19 cellular contexts compared by ENCODE assay signal in genomic region chr2:214325404-214325803, GRCh38.
DNase-seq lines count a peak whose midpoint lies in the region; ATAC-seq and TF ChIP-seq lines count a peak whose summit lies in the region.
"Had no signal": no experiment of that assay in that cellular context is flagged by ENCODE, and none has a peak within 500 bp of the region (broad histone marks: within the 10 kb centered on the region; RNA-seq: fewer than 3 reads in every experiment).

No MANE protein-coding gene starts in this region.

- no peak overlapping the region for H2AFZ ChIP-seq in SK-N-SH (ENCODE audit: low read depth)

- POLR2A ChIA-PET in SK-N-SH (lab: Yijun Ruan, JAX), result no interaction called here
- POLR2A ChIA-PET in CD8-positive, alpha-beta memory T cell (lab: Charles Lee), result no interaction called here

- no peak overlapping the region for H3K4me3 Mint-ChIP-seq in CD8-positive, alpha-beta memory T cell
- H3K4me3 Mint-ChIP-seq: CD14-positive monocyte; CD4-positive, alpha-beta memory T cell; CD4-positive, CD25-positive, alpha-beta regulatory T cell had no signal

- no peak overlapping the region for H3K9ac ChIP-seq in SK-N-SH
- H3K9ac ChIP-seq: BLaER1 had no signal

- no peaks in the 10 kb centered on the region for H3K9me3 ChIP-seq in SK-N-SH
- H3K9me3 ChIP-seq in CD8-positive, alpha-beta memory T cell (ENCODE audit: low read length), result no peaks in the 10 kb centered on the region
- H3K9me3 ChIP-seq: A549, BE2C, BLaER1, Caco-2 had no signal

- H3K9me2 ChIP-seq in SK-N-SH, result no peaks in the 10 kb centered on the region

- H3K4me3 ChIP-seq in SK-N-SH (ENCODE audit: low read depth in 2 of 2, low read length in 1 of 2), result no peak overlapping the region
- no peak overlapping the region for H3K4me3 ChIP-seq in CD8-positive, alpha-beta memory T cell (ENCODE audit: low read length)
- H3K4me3 ChIP-seq: A549, BLaER1, GM12878 had no signal

- TF ChIP-seq CTCF in SK-N-SH (IDR thresholded peaks at IDR 0.05), result no peak
- no peak for TF ChIP-seq CTCF in GM10266 (IDR thresholded peaks at IDR 0.05; ENCODE audit: control insufficient read depth, insufficient read depth, low read depth, missing control alignments)

- H3K36me3 Mint-ChIP-seq in CD8-positive, alpha-beta memory T cell, result no peaks in the 10 kb centered on the region
- H3K36me3 Mint-ChIP-seq: CD14-positive monocyte; CD4-positive, alpha-beta memory T cell; CD4-positive, CD25-positive, alpha-beta regulatory T cell had no signal

- TF ChIP-seq EP300 in SK-N-SH (IDR thresholded peaks at IDR 0.05; ENCODE audit: borderline replicate concordance in 1 of 2, low read depth in 1 of 2, low read length in 1 of 2), result peak in 1 of 2 experiments; percentile 41; a peak in 1 of 4 replicates

- H3K4me1 ChIP-seq in SK-N-SH (ENCODE audit: control insufficient read depth in 1 of 2, insufficient read depth in 2 of 2, low read depth in 1 of 2, low read length in 1 of 2), result no peaks in the 10 kb centered on the region; a peak in 1 of 4 replicates
- H3K4me1 ChIP-seq in CD8-positive, alpha-beta memory T cell (ENCODE audit: insufficient read depth, low read length), result no peaks in the 10 kb centered on the region
- H3K4me1 ChIP-seq: A549, BE2C, BLaER1, Caco-2 had no signal

- no peaks in the 10 kb centered on the region for H4K20me1 ChIP-seq in SK-N-SH (ENCODE audit: insufficient read depth)
- H4K20me1 ChIP-seq: BLaER1 had no signal

- H3F3A ChIP-seq in SK-N-SH (replicated peaks; ENCODE audit: insufficient read depth), result no peaks in the 10 kb centered on the region

- DNase-seq in SK-N-SH, result no peak
- no peak for DNase-seq in substantia nigra (lab: John Stamatoyannopoulos, UW)
- no peak for DNase-seq in GM10266 (ENCODE audit: extremely low spot score)
- DNase-seq in CD8-positive, alpha-beta memory T cell, result no peak
- DNase-seq: BE2C; C1 segment of cervical spinal cord; Caco-2; Calu3; CD4-positive, alpha-beta memory T cell; CD4-positive, CD25-positive, alpha-beta regulatory T cell; DMS79 treated with DMSO at 0.1 percent for 48 hours; GF-D8 had no signal

- H3K27ac Mint-ChIP-seq in CD8-positive, alpha-beta memory T cell, result no peak overlapping the region
- H3K27ac Mint-ChIP-seq: CD14-positive monocyte; CD4-positive, alpha-beta memory T cell; CD4-positive, CD25-positive, alpha-beta regulatory T cell had no signal

- no peaks in the 10 kb centered on the region for H3K36me3 ChIP-seq in SK-N-SH (replicated peaks in 1 of 2; ENCODE audit: control insufficient read depth in 1 of 2, insufficient read depth in 2 of 2, low read length in 1 of 2)
- no peaks in the 10 kb centered on the region for H3K36me3 ChIP-seq in CD8-positive, alpha-beta memory T cell (ENCODE audit: insufficient read depth, low read length)
- H3K36me3 ChIP-seq: BE2C, BLaER1 had no signal

- no peak overlapping the region for H3K27ac ChIP-seq in SK-N-SH (ENCODE audit: low read depth in 2 of 2, low read length in 1 of 2)
- H3K27ac ChIP-seq in angular gyrus (ENCODE audit: low read depth, low read length), result peak overlapping the region; percentile 55
- H3K27ac ChIP-seq in substantia nigra (ENCODE audit: low read depth, low read length, poor library complexity, severe bottlenecking), result peak overlapping the region; percentile 77
- H3K27ac ChIP-seq in CD8-positive, alpha-beta memory T cell (ENCODE audit: low read depth, low read length), result no peak overlapping the region
- H3K27ac ChIP-seq: 22Rv1, A549, BLaER1 had no signal

- no peaks in the 10 kb centered on the region for H3K27me3 Mint-ChIP-seq in CD8-positive, alpha-beta memory T cell
- H3K27me3 Mint-ChIP-seq: CD4-positive, alpha-beta memory T cell; CD4-positive, CD25-positive, alpha-beta regulatory T cell had no signal

- WGBS in SK-N-SH (ENCODE audit: low lambda C conversion rate), result 42% methylated on average over 1 of the region's 1 CpG

- H3K27me3 ChIP-seq in SK-N-SH (ENCODE audit: insufficient read depth), result no peaks in the 10 kb centered on the region
- no peaks in the 10 kb centered on the region for H3K27me3 ChIP-seq in CD8-positive, alpha-beta memory T cell (ENCODE audit: insufficient read depth, low read length, poor library complexity, severe bottlenecking)
- H3K27me3 ChIP-seq: BE2C, BLaER1 had no signal

- no peak overlapping the region for H3K4me2 ChIP-seq in SK-N-SH
- H3K4me2 ChIP-seq: A549, BLaER1 had no signal

- no peaks in the 10 kb centered on the region for H3K79me2 ChIP-seq in SK-N-SH (ENCODE audit: insufficient read depth)

- no peaks in the 10 kb centered on the region for H3K4me1 Mint-ChIP-seq in CD8-positive, alpha-beta memory T cell
- H3K4me1 Mint-ChIP-seq: CD14-positive monocyte; CD4-positive, alpha-beta memory T cell; CD4-positive, CD25-positive, alpha-beta regulatory T cell had no signal

- ATAC-seq in HG02571 (IDR thresholded peaks at IDR 0.05; ENCODE audit: unreplicated experiment), result no peak
- ATAC-seq: A549, GM12878 had no signal

- H3K9me3 Mint-ChIP-seq in CD8-positive, alpha-beta memory T cell, result peaks cover 0 to 7% (median 0%) of the 10 kb centered on the region in 5 donors

- CTCF ChIA-PET in SK-N-SH (lab: Yijun Ruan, JAX), result interaction anchor here (0.7 to 0.9 kb wide), 2 partner anchors 15 to 16 kb away, joined by 3 read pairs; no protein-coding TSS in a partner anchor
- CTCF ChIA-PET in CD8-positive, alpha-beta memory T cell (lab: Charles Lee), result no interaction called here

- no peak for TF ChIP-seq RAD21 in SK-N-SH (IDR thresholded peaks at IDR 0.05; ENCODE audit: low read length)

TF ChIP-seq in SK-N-SH, 30 proteins besides CTCF, POLR2A, EP300 and RAD21:
- TF ChIP-seq USF1 (IDR thresholded peaks at IDR 0.05; ENCODE audit: borderline replicate concordance, low read depth), result no peak
- TF ChIP-seq GATA2 (CRISPR knock-in tag; IDR thresholded peaks at IDR 0.05), result no peak
- no peak for TF ChIP-seq GABPA (IDR thresholded peaks at IDR 0.05; ENCODE audit: low read depth)
- TF ChIP-seq CHD2 (IDR thresholded peaks at IDR 0.05; ENCODE audit: low read length, partially characterized antibody), result peak; percentile 7

Comparison
In these comparisons a context has a peak if more than half of its experiments do, and no peak if none do; other contexts are left out.
1. H3K27ac ChIP-seq: peak in angular gyrus (single experiment) and substantia nigra (single experiment); none in SK-N-SH (0 of 2) and CD8-positive, alpha-beta memory T cell (single experiment).